8 cellular contexts compared by ENCODE assay signal in genomic region chr19:46697142-46697960, GRCh38. TPM values are rescaled to one million over a fixed set of nuclear protein-coding genes. Genes with fewer than 3 reads are reported as not detected.
DNase-seq lines count a peak whose midpoint lies in the region; ATAC-seq and TF ChIP-seq lines count a peak whose summit lies in the region.

No MANE protein-coding gene starts in this region.

- no peaks in the 10 kb centered on the region for H3K9me2 ChIP-seq in SK-N-SH

- no peak overlapping the region for H3K4me2 ChIP-seq in SK-N-SH
- H3K4me2 ChIP-seq in neuronal stem cell (ENCODE audit: insufficient read depth, low read length, poor library complexity, severe bottlenecking) = peak overlapping the region; percentile 75

- H3K18ac ChIP-seq in neuronal stem cell (ENCODE audit: low read length) = peak overlapping the region; percentile 78

- H3K9ac ChIP-seq in SK-N-SH (no peak overlapping the region), neuronal stem cell (ENCODE audit: low read depth, low read length, poor library complexity) (no peak overlapping the region)

- no peaks in the 10 kb centered on the region for H3K79me2 ChIP-seq in SK-N-SH (ENCODE audit: insufficient read depth)

- CTCF ChIA-PET in SK-N-SH (lab: Yijun Ruan, JAX) = interaction anchor here (0.7 to 5.3 kb wide), 5 partner anchors 8 to 35 kb away, joined by 3 to 32 read pairs (median 3); no protein-coding TSS in a partner anchor

- H3K14ac ChIP-seq in neuronal stem cell (ENCODE audit: low read length) = no peak overlapping the region

- H2AK5ac ChIP-seq in neuronal stem cell (ENCODE audit: low read depth, low read length) = no peak overlapping the region

- no peak overlapping the region for H4K8ac ChIP-seq in neuronal stem cell (ENCODE audit: low read depth, low read length)

- 93% methylated on average over 42 of the region's 42 CpGs for WGBS in SK-N-SH (ENCODE audit: low lambda C conversion rate)
- no CpG with 5 or more reads among the region's 42 CpGs for WGBS in neuronal stem cell (ENCODE audit: extremely low coverage in 2 of 2, insufficient read length in 2 of 2, insufficient replicate concordance in 1 of 2), 2 donors

- H3K4me3 ChIP-seq in H7 (ENCODE audit: insufficient read depth, low read depth, low read length) (peak overlapping the region; percentile 24), SK-N-SH (ENCODE audit: low read depth in 2 of 2, low read length in 1 of 2) (no peak overlapping the region), foreskin fibroblast (ENCODE audit: low read depth in 1 of 2, low read length in 2 of 2) (peak overlapping the region in 1 of 2 donors; percentile 17), neuronal stem cell (ENCODE audit: low read length in 2 of 2) (peak overlapping the region in 1 of 2 donors; percentile 70), MG63 (no peak overlapping the region)

- H3K23ac ChIP-seq in neuronal stem cell (ENCODE audit: low read depth, low read length, poor library complexity) = peak overlapping the region; percentile 44

- no peak overlapping the region for H2BK120ac ChIP-seq in neuronal stem cell (ENCODE audit: low read depth, low read length)

- peak; percentile 100 for DNase-seq in H7
- peak; percentile 72 for DNase-seq in SK-N-SH
- peak; percentile 75 to 94 for DNase-seq in foreskin fibroblast
- peak; percentile 89 for DNase-seq in neuronal stem cell (ENCODE audit: low spot score)
- no peak for DNase-seq in MG63

- H3K4ac ChIP-seq in neuronal stem cell (ENCODE audit: low read length) = no peak overlapping the region

- H3K36me3 ChIP-seq in H7 (replicated peaks; ENCODE audit: control insufficient read depth, insufficient read depth, low read length) (peaks cover 54% of the 10 kb centered on the region), SK-N-SH (replicated peaks in 1 of 2; ENCODE audit: control insufficient read depth in 1 of 2, insufficient read depth in 2 of 2, low read length in 1 of 2) (peaks cover 38 to 58% of the 10 kb centered on the region in 2 experiments), neuronal stem cell (replicated peaks in 1 of 2; ENCODE audit: control insufficient read depth in 2 of 2, insufficient read depth in 2 of 2, low read length in 2 of 2) (peaks cover 59 to 90% of the 10 kb centered on the region in 2 donors), MG63 (peaks cover 82% of the 10 kb centered on the region)

- TF ChIP-seq EP300 in SK-N-SH (IDR thresholded peaks at IDR 0.05; ENCODE audit: borderline replicate concordance in 1 of 2, low read depth in 1 of 2, low read length in 1 of 2) = no peak

- no peaks in the 10 kb centered on the region for H3K27me3 ChIP-seq in H7 (ENCODE audit: control insufficient read depth, insufficient read depth, low read length)
- H3K27me3 ChIP-seq in SK-N-SH (ENCODE audit: insufficient read depth) = no peaks in the 10 kb centered on the region
- H3K27me3 ChIP-seq in neuronal stem cell (ENCODE audit: control insufficient read depth in 3 of 3, insufficient read depth in 3 of 3, low read depth in 1 of 3, low read length in 3 of 3) = no peaks in the 10 kb centered on the region
- no peaks in the 10 kb centered on the region for H3K27me3 ChIP-seq in MG63

- no peaks in the 10 kb centered on the region for H3K79me1 ChIP-seq in neuronal stem cell (ENCODE audit: low read depth, low read length)

- H4K20me1 ChIP-seq in SK-N-SH (ENCODE audit: insufficient read depth) = 0 out of 2 replicates have a peak, but pooled peaks cover 4% of the 10 kb centered on the region

- no peaks in the 10 kb centered on the region for H3K4me1 ChIP-seq in SK-N-SH (ENCODE audit: control insufficient read depth in 1 of 2, insufficient read depth in 2 of 2, low read depth in 1 of 2, low read length in 1 of 2)
- peaks cover 0 to 6% of the 10 kb centered on the region in 2 donors for H3K4me1 ChIP-seq in neuronal stem cell (ENCODE audit: control insufficient read depth in 2 of 2, insufficient read depth in 1 of 2, low read depth in 1 of 2, low read length in 2 of 2)

- H2BK12ac ChIP-seq in neuronal stem cell (ENCODE audit: low read length) = no peak overlapping the region

- no peak overlapping the region for H3K27ac ChIP-seq in SK-N-SH (ENCODE audit: low read depth in 2 of 2, low read length in 1 of 2)
- no peak overlapping the region for H3K27ac ChIP-seq in neuronal stem cell (replicated peaks; ENCODE audit: low read length)

- no peak overlapping the region for H2BK15ac ChIP-seq in neuronal stem cell (ENCODE audit: low read length)

- no peak for TF ChIP-seq RAD21 in SK-N-SH (IDR thresholded peaks at IDR 0.05; ENCODE audit: low read length)

- ATAC-seq in HG03108 (IDR thresholded peaks at IDR 0.05; ENCODE audit: unreplicated experiment) (no peak), GM19324 (IDR thresholded peaks at IDR 0.05; ENCODE audit: low FRiP score, unreplicated experiment) (no peak), GM18858 (IDR thresholded peaks at IDR 0.05; ENCODE audit: unreplicated experiment) (no peak)

- H3K9me3 ChIP-seq in SK-N-SH = no peaks in the 10 kb centered on the region
- no peaks in the 10 kb centered on the region for H3K9me3 ChIP-seq in neuronal stem cell (replicated peaks in 1 of 2; ENCODE audit: control insufficient read depth in 2 of 2, insufficient read depth in 1 of 2, low read depth in 1 of 2, low read length in 2 of 2)
- H3K9me3 ChIP-seq in MG63 = no peaks in the 10 kb centered on the region

- POLR2A ChIA-PET in SK-N-SH (lab: Yijun Ruan, JAX) = interaction anchor here (0.6 kb wide), 1 partner anchor 16 kb away, joined by 3 read pairs; no protein-coding TSS in a partner anchor

- no peak overlapping the region for H2BK5ac ChIP-seq in neuronal stem cell (ENCODE audit: low read length)

- H3F3A ChIP-seq in SK-N-SH (replicated peaks; ENCODE audit: insufficient read depth) = no peaks in the 10 kb centered on the region

- TF ChIP-seq CTCF in SK-N-SH (IDR thresholded peaks at IDR 0.05) = no peak
- no peak for TF ChIP-seq CTCF in foreskin fibroblast (IDR thresholded peaks at IDR 0.05; ENCODE audit: low read depth, low read length)

- H2AFZ ChIP-seq in SK-N-SH (ENCODE audit: low read depth) (no peak overlapping the region), neuronal stem cell (ENCODE audit: low read length) (no peak overlapping the region)

- H4K91ac ChIP-seq in neuronal stem cell (ENCODE audit: low read depth, low read length, poor library complexity) = no peak overlapping the region

TF ChIP-seq in SK-N-SH, 30 proteins besides CTCF, POLR2A, EP300 and RAD21:
- TF ChIP-seq NRF1 (IDR thresholded peaks at IDR 0.05; ENCODE audit: low read depth, low read length) (no peak), ELF1 (IDR thresholded peaks at IDR 0.05) (no peak)

RNA-seq across cellular contexts. Expression of gene PRKD2, which starts 19.6 kb away (rescaled TPM):
- 29.4 and 29.5 TPM in 2 replicates for total RNA-seq in H7 (2014; rRNA removed; shearing (Covaris generic))
- 14.1 and 21.4 TPM in 2 replicates for polyA plus RNA-seq in SK-N-SH (2012; rRNA removed)
- 12.2 and 20.2 TPM in 2 replicates for polyA plus RNA-seq in SK-N-SH (2012; cell fraction: cytosol; rRNA removed)
- 47.3 and 60.3 TPM in 2 replicates for polyA plus RNA-seq in SK-N-SH (2012; cell fraction: nucleus; rRNA removed)
- 37.2 TPM for polyA plus RNA-seq in neuronal stem cell (2013, experiment 1 of 2)
- 37.3 TPM for polyA plus RNA-seq in neuronal stem cell (2013, experiment 2 of 2)
- 8.6 and 20.4 TPM in 2 replicates for total RNA-seq in MG63 (2014; rRNA removed; shearing (Covaris generic); ENCODE audit: low replicate concordance)

RNA-seq across cellular contexts. Expression of gene DACT3, which starts 36.4 kb away (rescaled TPM):
- 0.37 and 0.55 TPM in 2 replicates for total RNA-seq in H7 (2014; rRNA removed; shearing (Covaris generic))
- 9.5 and 10.6 TPM in 2 replicates for polyA plus RNA-seq in SK-N-SH (2012; rRNA removed)
- polyA plus RNA-seq in SK-N-SH (2012; cell fraction: cytosol; rRNA removed) = 6.9 and 8.6 TPM in 2 replicates
- 7.0 and 8.3 TPM in 2 replicates for polyA plus RNA-seq in SK-N-SH (2012; cell fraction: nucleus; rRNA removed)
- polyA plus RNA-seq in neuronal stem cell (2013, experiment 1 of 2) = 6.5 TPM
- 6.5 TPM for polyA plus RNA-seq in neuronal stem cell (2013, experiment 2 of 2)
- 1.5 and 1.7 TPM in 2 replicates for total RNA-seq in MG63 (2014; rRNA removed; shearing (Covaris generic); ENCODE audit: low replicate concordance)

RNA-seq across cellular contexts. Expression of gene FKRP, which starts 48.5 kb away (rescaled TPM):
- total RNA-seq in H7 (2014; rRNA removed; shearing (Covaris generic)) = 15.8 and 22.4 TPM in 2 replicates
- polyA plus RNA-seq in SK-N-SH (2012; rRNA removed) = 30.4 and 37.3 TPM in 2 replicates
- 17.3 and 24.0 TPM in 2 replicates for polyA plus RNA-seq in SK-N-SH (2012; cell fraction: cytosol; rRNA removed)
- 89.1 and 93.7 TPM in 2 replicates for polyA plus RNA-seq in SK-N-SH (2012; cell fraction: nucleus; rRNA removed)
- 16.8 TPM for polyA plus RNA-seq in neuronal stem cell (2013, experiment 1 of 2)
- polyA plus RNA-seq in neuronal stem cell (2013, experiment 2 of 2) = 16.0 TPM
- total RNA-seq in MG63 (2014; rRNA removed; shearing (Covaris generic); ENCODE audit: low replicate concordance) = 6.5 and 18.0 TPM in 2 replicates

RNA-seq across cellular contexts. Expression of gene STRN4, which starts 48.9 kb away (rescaled TPM):
- 169 and 188 TPM in 2 replicates for total RNA-seq in H7 (2014; rRNA removed; shearing (Covaris generic))
- 73.1 and 92.8 TPM in 2 replicates for polyA plus RNA-seq in SK-N-SH (2012; rRNA removed)
- 53.2 and 65.2 TPM in 2 replicates for polyA plus RNA-seq in SK-N-SH (2012; cell fraction: cytosol; rRNA removed)
- 174 and 181 TPM in 2 replicates for polyA plus RNA-seq in SK-N-SH (2012; cell fraction: nucleus; rRNA removed)
- polyA plus RNA-seq in neuronal stem cell (2013, experiment 1 of 2) = 94.3 TPM
- polyA plus RNA-seq in neuronal stem cell (2013, experiment 2 of 2) = 93.2 TPM
- total RNA-seq in MG63 (2014; rRNA removed; shearing (Covaris generic); ENCODE audit: low replicate concordance) = 55.2 and 81.7 TPM in 2 replicates
